ENCODE assay signal across 12 cellular contexts in genomic region chr21:32499249-32500055, GRCh38.
DNase-seq lines count a peak whose midpoint lies in the region; ATAC-seq and TF ChIP-seq lines count a peak whose summit lies in the region.
"Had no signal": no experiment of that assay in that cellular context is flagged by ENCODE, and none has a peak within 500 bp of the region (broad histone marks: within the 10 kb centered on the region; RNA-seq: fewer than 3 reads in every experiment).

No MANE protein-coding gene starts in this region.

- no peak overlapping the region for H3K4me3 ChIP-seq in prostate gland
- H3K4me3 ChIP-seq: SK-N-MC had no signal

- no peaks in the 10 kb centered on the region for H3K9me3 ChIP-seq in prostate gland

- intact Hi-C loops in Right ventricle myocardium inferior (cut with DNase I) (no loop called here), prostate gland (cut with DNase I) (loop anchor here (5.0 to 10.0 kb wide), 2 partner anchors 42 to 65 kb away; no protein-coding TSS in a partner anchor)

- ATAC-seq in Right ventricle myocardium inferior, result peak; percentile 69
- ATAC-seq: esophagus mucosa had no signal

- no peak for TF ChIP-seq POLR2A in prostate gland (IDR thresholded peaks at IDR 0.05)
- no peak for TF ChIP-seq POLR2A in erythroblast (IDR thresholded peaks at IDR 0.05; ENCODE audit: low read length)

- peak; percentile 89 for DNase-seq in EH (ENCODE audit: low read depth)
- DNase-seq in amniotic epithelial cell (ENCODE audit: low read depth), result peak; percentile 62
- no peak for DNase-seq in Right ventricle myocardium inferior (ENCODE audit: missing footprints)
- DNase-seq in prostate gland (ENCODE audit: low spot score), result no peak
- DNase-seq in NCI-H2029 (lab: John Stamatoyannopoulos, UW), result no peak
- DNase-seq in erythroblast (lab: John Stamatoyannopoulos, UW), result no peak
- DNase-seq in activated CD4-positive, alpha-beta T cell treated with anti-CD3 and anti-CD28 coated beads, Interleukin-2, amount 50 U/mL, for 48 hours, result no peak
- DNase-seq in activated CD4-positive, CD25-positive, alpha-beta regulatory T cell treated with anti-CD3 and anti-CD28 coated beads, Interleukin-2, amount 50 U/mL, for 72 hours, result no peak
- DNase-seq: activated CD8-positive, alpha-beta memory T cell treated with anti-CD3 and anti-CD28 coated beads for 24 hours; stimulated activated naive CD4-positive, alpha-beta T cell treated with Interleukin-2 at 50 U/mL for 16 hours had no signal

- H3K27me3 ChIP-seq in prostate gland (replicated peaks; ENCODE audit: insufficient read depth), result no peaks in the 10 kb centered on the region

- peaks cover 14% of the 10 kb centered on the region for H3K4me1 ChIP-seq in prostate gland (replicated peaks)

- WGBS in prostate gland, result 31% methylated on average over 14 of the region's 14 CpGs

- H3K36me3 ChIP-seq in prostate gland, result peaks cover 0 to 3% of the 10 kb centered on the region in 2 donors

- H3K27ac ChIP-seq in prostate gland, result peak overlapping the region; percentile 77 to 90
- H3K27ac ChIP-seq: SK-N-MC had no signal

- TF ChIP-seq CTCF in prostate gland (IDR thresholded peaks at IDR 0.05), result peak in 2 of 4 experiments; percentile 16 to 20

Comparison
In these comparisons a context has a peak if more than half of its experiments do, and no peak if none do; other contexts are left out.
1. DNase-seq: peak in EH (single experiment) and amniotic epithelial cell (single experiment); none in Right ventricle myocardium inferior (single experiment), prostate gland (single experiment), NCI-H2029 (single experiment), erythroblast (0 of 2), activated CD4-positive, alpha-beta T cell treated with anti-CD3 and anti-CD28 coated beads, Interleukin-2, amount 50 U/mL, for 48 hours (0 of 2) and activated CD4-positive, CD25-positive, alpha-beta regulatory T cell treated with anti-CD3 and anti-CD28 coated beads, Interleukin-2, amount 50 U/mL, for 72 hours (single experiment).